ENCODE assay signal across 14 cellular contexts in genomic region chr6:17574871-17575560, GRCh38. TPM values are rescaled to one million over a fixed set of nuclear protein-coding genes. Genes with fewer than 3 reads are reported as not detected.
DNase-seq lines count a peak whose midpoint lies in the region; ATAC-seq, FAIRE-seq and TF ChIP-seq lines count a peak whose summit lies in the region.
"Had no signal": no experiment of that assay in that cellular context is flagged by ENCODE, and none has a peak within 500 bp of the region (broad histone marks: within the 10 kb centered on the region; RNA-seq: fewer than 3 reads in every experiment).

No MANE protein-coding gene starts in this region.

- peak; percentile 34 for FAIRE-seq in astrocyte (lab: Jason Lieb, UNC)
- FAIRE-seq: A204.1 had no signal

- intact Hi-C loops in MCF 10A (cut with micrococcal nuclease): loop anchor here (10.0 kb wide), 1 partner anchor 180 kb away; the partner anchor contains the start of gene CAP2
- intact Hi-C loops in breast epithelium (cut with DNase I; ENCODE audit: low total_unique reads): no loop called here

- H3K27me3 ChIP-seq in breast epithelium (no peaks in the 10 kb centered on the region), astrocyte (ENCODE audit: insufficient read depth, low read length) (no peaks in the 10 kb centered on the region)
- H3K27me3 ChIP-seq: neural progenitor cell had no signal

- CTCF ChIA-PET in MCF 10A (lab: Yijun Ruan, JAX): interaction anchor here (0.6 to 1.3 kb wide), 4 partner anchors 8 to 423 kb away, joined by 3 read pairs; no protein-coding TSS in a partner anchor

- no peak overlapping the region for H2AFZ ChIP-seq in astrocyte (ENCODE audit: low read depth, low read length)
- H2AFZ ChIP-seq: neural progenitor cell had no signal

- POLR2A ChIA-PET in MCF 10A (lab: Yijun Ruan, JAX): interaction anchor here (0.6 to 1.0 kb wide), 2 partner anchors 25 to 182 kb away, joined by 3 read pairs; partner anchors contain the start of genes CAP2 and FAM8A1

- H3K27ac ChIP-seq in breast epithelium (no peak overlapping the region), astrocyte (ENCODE audit: low read depth, low read length) (no peak overlapping the region)
- H3K27ac ChIP-seq: neural progenitor cell had no signal

- TF ChIP-seq CTCF in MCF 10A (IDR thresholded peaks at IDR 0.05; ENCODE audit: unreplicated experiment) (no peak), breast epithelium (IDR thresholded peaks at IDR 0.05) (no peak), astrocyte (IDR thresholded peaks at IDR 0.05; ENCODE audit: insufficient read depth, low read depth, low read length) (no peak), fibroblast of villous mesenchyme (IDR thresholded peaks at IDR 0.05; ENCODE audit: insufficient read depth, low read depth, low read length) (no peak)

- H3K4me3 ChIP-seq in breast epithelium: no peak overlapping the region
- no peak overlapping the region for H3K4me3 ChIP-seq in astrocyte (ENCODE audit: insufficient read depth, low read depth, low read length)
- no peak overlapping the region for H3K4me3 ChIP-seq in fibroblast of villous mesenchyme (ENCODE audit: low read depth, low read length)
- H3K4me3 ChIP-seq: neural progenitor cell had no signal

- no peaks in the 10 kb centered on the region for H4K20me1 ChIP-seq in astrocyte (ENCODE audit: insufficient read depth, low read length)

- no peak overlapping the region for H3K4me2 ChIP-seq in astrocyte (ENCODE audit: low read length)
- H3K4me2 ChIP-seq: neural progenitor cell had no signal

- peaks cover 6% of the 10 kb centered on the region for H3K36me3 Mint-ChIP-seq in MCF 10A (ENCODE audit: insufficient read depth, unreplicated experiment)
- peaks cover 2% of the 10 kb centered on the region for H3K36me3 Mint-ChIP-seq in astrocyte (ENCODE audit: low read depth, unreplicated experiment)
- peaks cover 13% of the 10 kb centered on the region for H3K36me3 Mint-ChIP-seq in natural killer cell treated with Interleukin-12 subunit alpha and Interleukin-12 subunit beta and Interleukin-15 and Interleukin-18, amount 100 ng/mL, for 72 hours
- H3K36me3 Mint-ChIP-seq: brain had no signal

- H3K9ac ChIP-seq in astrocyte (ENCODE audit: low read length): no peak overlapping the region
- H3K9ac ChIP-seq: neural progenitor cell had no signal

- H3K4me1 Mint-ChIP-seq in MCF 10A (ENCODE audit: insufficient read depth, unreplicated experiment) (peaks cover 6% of the 10 kb centered on the region), astrocyte (ENCODE audit: low read depth, unreplicated experiment) (no peaks in the 10 kb centered on the region)
- H3K4me1 Mint-ChIP-seq in natural killer cell treated with Interleukin-12 subunit alpha and Interleukin-12 subunit beta and Interleukin-15 and Interleukin-18, amount 100 ng/mL, for 72 hours (ENCODE audit: low read depth in 2 of 2): no peaks in the 10 kb centered on the region
- H3K4me1 Mint-ChIP-seq: brain, neural progenitor cell had no signal

- peak overlapping the region; percentile 31 for H3K27ac Mint-ChIP-seq in MCF 10A (ENCODE audit: low read depth, unreplicated experiment)
- H3K27ac Mint-ChIP-seq in astrocyte (ENCODE audit: unreplicated experiment): no peak overlapping the region
- no peak overlapping the region for H3K27ac Mint-ChIP-seq in natural killer cell treated with Interleukin-12 subunit alpha and Interleukin-12 subunit beta and Interleukin-15 and Interleukin-18, amount 100 ng/mL, for 72 hours
- H3K27ac Mint-ChIP-seq: activated CD8-positive, alpha-beta T cell treated with anti-CD3 and anti-CD28 coated beads for 36 hours; brain; neural progenitor cell had no signal

- DNase-seq in MCF 10A (ENCODE audit: unreplicated experiment) (peak; percentile 85), breast epithelium (ENCODE audit: low spot score in 2 of 2) (no peak), astrocyte (ENCODE audit: low read depth) (peak; percentile 87), fibroblast of villous mesenchyme (ENCODE audit: low read depth) (peak; percentile 49), inferior parietal cortex (ENCODE audit: extremely low spot score) (no peak), OCI-M2 (lab: John Stamatoyannopoulos, UW; ENCODE audit: unreplicated experiment) (no peak)
- no peak for DNase-seq in natural killer cell treated with Interleukin-12 subunit alpha and Interleukin-12 subunit beta and Interleukin-15 and Interleukin-18, amount 100 ng/mL, for 72 hours (ENCODE audit: low spot score)
- DNase-seq: activated CD8-positive, alpha-beta T cell treated with anti-CD3 and anti-CD28 coated beads for 36 hours; NCI-H2107; SIG-M5 had no signal

- no peaks in the 10 kb centered on the region for H3K36me3 ChIP-seq in breast epithelium
- no peaks in the 10 kb centered on the region for H3K36me3 ChIP-seq in astrocyte (ENCODE audit: insufficient read depth, low read length)
- H3K36me3 ChIP-seq: neural progenitor cell had no signal

- H3K4me3 Mint-ChIP-seq in MCF 10A (ENCODE audit: unreplicated experiment): no peak overlapping the region
- no peak overlapping the region for H3K4me3 Mint-ChIP-seq in astrocyte (ENCODE audit: unreplicated experiment)
- H3K4me3 Mint-ChIP-seq in natural killer cell treated with Interleukin-12 subunit alpha and Interleukin-12 subunit beta and Interleukin-15 and Interleukin-18, amount 100 ng/mL, for 72 hours: no peak overlapping the region
- H3K4me3 Mint-ChIP-seq: activated CD8-positive, alpha-beta T cell treated with anti-CD3 and anti-CD28 coated beads for 36 hours; brain; neural progenitor cell had no signal

- peaks cover 0 to 11% of the 10 kb centered on the region in 2 donors for H3K9me3 ChIP-seq in breast epithelium
- peaks cover 6% of the 10 kb centered on the region for H3K9me3 ChIP-seq in astrocyte (ENCODE audit: insufficient read depth, low read depth, low read length)

- ATAC-seq in natural killer cell treated with Interleukin-12 subunit alpha and Interleukin-12 subunit beta and Interleukin-15 and Interleukin-18, amount 100 ng/mL, for 72 hours: no peak
- no peak for ATAC-seq in HG03565 (IDR thresholded peaks at IDR 0.05; ENCODE audit: unreplicated experiment)
- ATAC-seq: activated CD8-positive, alpha-beta T cell treated with anti-CD3 and anti-CD28 coated beads for 36 hours had no signal

- H3K27me3 Mint-ChIP-seq in MCF 10A (ENCODE audit: insufficient read depth, unreplicated experiment) (no peaks in the 10 kb centered on the region), astrocyte (ENCODE audit: low read depth, unreplicated experiment) (no peaks in the 10 kb centered on the region)
- peaks cover 18 to 38% of the 10 kb centered on the region in 2 donors for H3K27me3 Mint-ChIP-seq in natural killer cell treated with Interleukin-12 subunit alpha and Interleukin-12 subunit beta and Interleukin-15 and Interleukin-18, amount 100 ng/mL, for 72 hours

- no peaks in the 10 kb centered on the region for H3K79me2 ChIP-seq in astrocyte (ENCODE audit: insufficient read depth, low read length)

- TF ChIP-seq POLR2A in breast epithelium (IDR thresholded peaks at IDR 0.05): no peak

- H3K4me1 ChIP-seq in breast epithelium (no peaks in the 10 kb centered on the region), astrocyte (ENCODE audit: insufficient read depth, low read length) (no peaks in the 10 kb centered on the region)
- H3K4me1 ChIP-seq: neural progenitor cell had no signal

- H3K9me3 Mint-ChIP-seq in MCF 10A (ENCODE audit: unreplicated experiment): peaks cover 13% of the 10 kb centered on the region
- H3K9me3 Mint-ChIP-seq in astrocyte (ENCODE audit: unreplicated experiment): peaks cover 2% of the 10 kb centered on the region
- peaks cover 6% of the 10 kb centered on the region for H3K9me3 Mint-ChIP-seq in natural killer cell treated with Interleukin-12 subunit alpha and Interleukin-12 subunit beta and Interleukin-15 and Interleukin-18, amount 100 ng/mL, for 72 hours

- BruUV-seq in MCF 10A (replicated peaks; lab: Mats Ljungman, UMichigan): no TSS peak

RNA-seq across cellular contexts. Expression of gene FAM8A1, which starts 25.1 kb away (rescaled TPM):
- total RNA-seq in MCF 10A (2022): 12.7 and 14.4 TPM in 2 replicates
- total RNA-seq in breast epithelium: 10 to 100 TPM; 27.9 to 39.4 (median 33.8) TPM
- 17.9 and 19.5 TPM in 2 replicates for total RNA-seq in astrocyte
- total RNA-seq in fibroblast of villous mesenchyme: 16.8 and 22.0 TPM in 2 replicates
- total RNA-seq in natural killer cell treated with Interleukin-12 subunit alpha and Interleukin-12 subunit beta and Interleukin-15 and Interleukin-18, amount 100 ng/mL, for 72 hours: 1 to 10 TPM; 3.3 to 7.1 TPM

Comparison
In these comparisons a context has a peak if more than half of its experiments do, and no peak if none do; other contexts are left out.
1. DNase-seq: peak in MCF 10A (single experiment), astrocyte (single experiment) and fibroblast of villous mesenchyme (single experiment); none in breast epithelium (0 of 2), natural killer cell treated with Interleukin-12 subunit alpha and Interleukin-12 subunit beta and Interleukin-15 and Interleukin-18, amount 100 ng/mL, for 72 hours (single experiment), inferior parietal cortex (single experiment) and OCI-M2 (single experiment).